ENCODE assay signal across 3 cellular contexts in genomic region chrX:101232316-101232715, GRCh38.
TF ChIP-seq lines count a peak whose summit lies in the region.

No MANE protein-coding gene starts in this region.

TF ChIP-seq in SK-N-SH, 30 proteins besides CTCF, POLR2A, EP300 and RAD21:
- no peak for TF ChIP-seq TCF12 (IDR thresholded peaks at IDR 0.05)
- TF ChIP-seq, protein P1, sequence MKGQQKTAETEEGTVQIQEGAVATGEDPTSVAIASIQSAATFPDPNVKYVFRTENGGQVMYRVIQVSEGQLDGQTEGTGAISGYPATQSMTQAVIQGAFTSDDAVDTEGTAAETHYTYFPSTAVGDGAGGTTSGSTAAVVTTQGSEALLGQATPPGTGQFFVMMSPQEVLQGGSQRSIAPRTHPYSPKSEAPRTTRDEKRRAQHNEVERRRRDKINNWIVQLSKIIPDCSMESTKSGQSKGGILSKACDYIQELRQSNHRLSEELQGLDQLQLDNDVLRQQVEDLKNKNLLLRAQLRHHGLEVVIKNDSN (IDR thresholded peaks at IDR 0.05; ENCODE audit: borderline replicate concordance, low read depth): no peak
- no peak for TF ChIP-seq FOSL2 (IDR thresholded peaks at IDR 0.05; ENCODE audit: borderline replicate concordance, low read depth)
- TF ChIP-seq FOXM1 (IDR thresholded peaks at IDR 0.05; ENCODE audit: low read depth): no peak
- no peak for TF ChIP-seq MAX (IDR thresholded peaks at IDR 0.05; ENCODE audit: low read depth)
- no peak for TF ChIP-seq TEAD4 (IDR thresholded peaks at IDR 0.05; ENCODE audit: borderline replicate concordance, insufficient read depth)
- TF ChIP-seq RXRA (IDR thresholded peaks at IDR 0.05; ENCODE audit: borderline replicate concordance, low read depth): no peak
- TF ChIP-seq POLR2AphosphoS5 (IDR thresholded peaks at IDR 0.05; ENCODE audit: low read depth, low read length): no peak
- no peak for TF ChIP-seq YY1 (IDR thresholded peaks at IDR 0.05; ENCODE audit: low read depth)
- no peak for TF ChIP-seq EZH2phosphoT487 (IDR thresholded peaks at IDR 0.05; ENCODE audit: borderline replicate concordance, low read depth)
- no peak for TF ChIP-seq NFIC (IDR thresholded peaks at IDR 0.05; ENCODE audit: borderline replicate concordance)
- TF ChIP-seq GATA2 (CRISPR knock-in tag; IDR thresholded peaks at IDR 0.05): no peak
- TF ChIP-seq NRF1 (IDR thresholded peaks at IDR 0.05; ENCODE audit: low read depth, low read length): no peak
- TF ChIP-seq RCOR1 (IDR thresholded peaks at IDR 0.05; ENCODE audit: low read length): no peak

TF ChIP-seq in SK-N-SH treated with all-trans-retinoic acid at 6 μM for 48 hours, 23 proteins besides CTCF, POLR2A, EP300 and RAD21:
- no peak for TF ChIP-seq ZC3H10 (CRISPR knock-in tag; IDR thresholded peaks at IDR 0.05)
- TF ChIP-seq PPARA (CRISPR knock-in tag; IDR thresholded peaks at IDR 0.05; ENCODE audit: borderline replicate concordance): no peak
- TF ChIP-seq SNAI2 (CRISPR knock-in tag; IDR thresholded peaks at IDR 0.05): no peak
- no peak for TF ChIP-seq BACH2 (CRISPR knock-in tag; IDR thresholded peaks at IDR 0.05; ENCODE audit: borderline replicate concordance)
- no peak for TF ChIP-seq ZNF70 (CRISPR knock-in tag; IDR thresholded peaks at IDR 0.05)
- no peak for TF ChIP-seq TCF4 (CRISPR knock-in tag; IDR thresholded peaks at IDR 0.05; ENCODE audit: borderline replicate concordance)
- TF ChIP-seq RARB (CRISPR knock-in tag; IDR thresholded peaks at IDR 0.05): no peak

TF ChIP-seq in endothelial cell of umbilical vein, 7 proteins besides CTCF, POLR2A, EP300 and RAD21:
- TF ChIP-seq EZH2 (IDR thresholded peaks at IDR 0.05; ENCODE audit: borderline replicate concordance, low read depth, low read length, severe bottlenecking) (no peak), MAX (IDR thresholded peaks at IDR 0.05; ENCODE audit: insufficient read depth, insufficient read length) (no peak), JUN (IDR thresholded peaks at IDR 0.05; ENCODE audit: borderline replicate concordance, insufficient read depth, insufficient read length, low read depth) (no peak), GATA2 (IDR thresholded peaks at IDR 0.05; ENCODE audit: insufficient read depth, insufficient read length, low read depth, low read length) (no peak), POLR2AphosphoS5 (IDR thresholded peaks at IDR 0.05; ENCODE audit: insufficient read depth, low read depth, low read length) (no peak), MYC (IDR thresholded peaks at IDR 0.05; ENCODE audit: low read depth, low read length) (no peak), FOS (IDR thresholded peaks at IDR 0.05; ENCODE audit: borderline replicate concordance, insufficient read depth, low read length) (no peak)
